Comparison of ENCODE assay signal across 1 cellular context in genomic region chr20:62303327-62304226, GRCh38.
TF ChIP-seq lines count a peak whose summit lies in the region.

No MANE protein-coding gene starts in this region.

TF ChIP-seq in HepG2, 621 proteins besides CTCF, POLR2A, EP300 and RAD21 (continued from another document and continues in another):
- TF ChIP-seq IKZF5 (CRISPR knock-in tag; IDR thresholded peaks at IDR 0.05) (no peak), ZNF784 (CRISPR knock-in tag; IDR thresholded peaks at IDR 0.05; ENCODE audit: borderline replicate concordance) (no peak), ZNF703 (CRISPR knock-in tag; IDR thresholded peaks at IDR 0.05; ENCODE audit: borderline replicate concordance) (0 out of 2 replicates have a peak, but pooled peaks have one; percentile 77), ATAD3A (CRISPR knock-in tag; IDR thresholded peaks at IDR 0.05) (no peak), THYN1 (CRISPR knock-in tag; IDR thresholded peaks at IDR 0.05; ENCODE audit: borderline replicate concordance, low read depth) (no peak), HDAC1 (CRISPR knock-in tag; IDR thresholded peaks at IDR 0.05) (peak; percentile 90), SNAPC4 (CRISPR knock-in tag; IDR thresholded peaks at IDR 0.05) (no peak), TOPORS (CRISPR knock-in tag; IDR thresholded peaks at IDR 0.05) (peak; percentile 58; the same call in 1 of the 2 replicates), NR2F6 (IDR thresholded peaks at IDR 0.05) (no peak), NR2F6 (CRISPR knock-in tag; IDR thresholded peaks at IDR 0.05) (peak; percentile 33; the same call in 1 of the 2 replicates), ZNF772 (CRISPR knock-in tag; IDR thresholded peaks at IDR 0.05) (peak; percentile 83), LCORL (IDR thresholded peaks at IDR 0.05) (no peak), LCORL (CRISPR knock-in tag; IDR thresholded peaks at IDR 0.05) (0 out of 2 replicates have a peak, but pooled peaks have one; percentile 32), SP5 (CRISPR knock-in tag; IDR thresholded peaks at IDR 0.05; ENCODE audit: borderline replicate concordance, low read depth) (peak; percentile 49; the same call in 1 of the 2 replicates), ZNF143 (CRISPR knock-in tag; IDR thresholded peaks at IDR 0.05) (peak; percentile 20; the same call in 1 of the 2 replicates), KDM2A (CRISPR knock-in tag; IDR thresholded peaks at IDR 0.05; ENCODE audit: borderline replicate concordance, low read depth) (peak; percentile 88; the same call in 1 of the 2 replicates), ZNF160 (CRISPR knock-in tag; IDR thresholded peaks at IDR 0.05) (peak; percentile 61; the same call in 1 of the 2 replicates), ZNF225 (CRISPR knock-in tag; IDR thresholded peaks at IDR 0.05) (peak; percentile 64; the same call in 1 of the 2 replicates), CCAR2 (optimal IDR thresholded peaks at IDR 0.05; ENCODE audit: low read depth, low read length) (no peak), PTBP1 (IDR thresholded peaks at IDR 0.05; ENCODE audit: low read depth, low read length, poor library complexity, severe bottlenecking) (no peak), ARNTL (CRISPR knock-in tag; IDR thresholded peaks at IDR 0.05) (no peak; the same call in 1 of the 2 replicates), NFYC (CRISPR knock-in tag; IDR thresholded peaks at IDR 0.05) (peak; percentile 26; the same call in 1 of the 2 replicates), GABPB1 (CRISPR knock-in tag; IDR thresholded peaks at IDR 0.05) (peak; percentile 70; the same call in 1 of the 2 replicates), TGIF2 (CRISPR knock-in tag; IDR thresholded peaks at IDR 0.05) (peak; percentile 53; the same call in 1 of the 2 replicates), BRCA1 (CRISPR knock-in tag; IDR thresholded peaks at IDR 0.05) (0 out of 2 replicates have a peak, but pooled peaks have one; percentile 57), PAX8 (CRISPR knock-in tag; IDR thresholded peaks at IDR 0.05; ENCODE audit: borderline replicate concordance) (0 out of 2 replicates have a peak, but pooled peaks have one; percentile 68), ARHGAP35 (CRISPR knock-in tag; IDR thresholded peaks at IDR 0.05; ENCODE audit: borderline replicate concordance) (peak; percentile 78), PLSCR1 (CRISPR knock-in tag; IDR thresholded peaks at IDR 0.05; ENCODE audit: borderline replicate concordance) (0 out of 2 replicates have a peak, but pooled peaks have one; percentile 59), ZNF598 (CRISPR knock-in tag; IDR thresholded peaks at IDR 0.05; ENCODE audit: borderline replicate concordance) (0 out of 2 replicates have a peak, but pooled peaks have one; percentile 15), SP140L (CRISPR knock-in tag; IDR thresholded peaks at IDR 0.05; ENCODE audit: borderline replicate concordance) (no peak), NFKBIZ (CRISPR knock-in tag; IDR thresholded peaks at IDR 0.05) (0 out of 2 replicates have a peak, but pooled peaks have one; percentile 22), ZBTB2 (CRISPR knock-in tag; IDR thresholded peaks at IDR 0.05; ENCODE audit: low read depth) (no peak; the same call in 1 of the 2 replicates), KLF9 (CRISPR knock-in tag; IDR thresholded peaks at IDR 0.05; ENCODE audit: low read depth) (peak; percentile 73; the same call in 1 of the 2 replicates), ARNT2 (CRISPR knock-in tag; IDR thresholded peaks at IDR 0.05; ENCODE audit: low read depth) (peak; percentile 53; the same call in 1 of the 2 replicates), ZNF773 (CRISPR knock-in tag; IDR thresholded peaks at IDR 0.05; ENCODE audit: borderline replicate concordance) (peak; percentile 70), ZNF781 (CRISPR knock-in tag; IDR thresholded peaks at IDR 0.05; ENCODE audit: borderline replicate concordance, not compliant biosample characterization) (peak; percentile 60), NFKB2 (CRISPR knock-in tag; IDR thresholded peaks at IDR 0.05; ENCODE audit: borderline replicate concordance) (peak; percentile 36; the same call in 1 of the 2 replicates), JUND (CRISPR knock-in tag; IDR thresholded peaks at IDR 0.05) (0 out of 2 replicates have a peak, but pooled peaks have one; percentile 13), FOXO1 (CRISPR knock-in tag; IDR thresholded peaks at IDR 0.05) (peak; percentile 32; the same call in 1 of the 2 replicates), AGO2 (optimal IDR thresholded peaks at IDR 0.05; ENCODE audit: low read depth, low read length) (peak; percentile 9), HMG20B (CRISPR knock-in tag; conservative IDR thresholded peaks at IDR 0.05) (no peak), EZH2 (conservative IDR thresholded peaks at IDR 0.05; ENCODE audit: low read depth, low read length) (no peak), ZBTB20 (CRISPR knock-in tag; IDR thresholded peaks at IDR 0.05; ENCODE audit: borderline replicate concordance, low read depth) (0 out of 2 replicates have a peak, but pooled peaks have one; percentile 17), FOXK1 (CRISPR knock-in tag; IDR thresholded peaks at IDR 0.05; ENCODE audit: borderline replicate concordance, low read depth) (0 out of 2 replicates have a peak, but pooled peaks have one; percentile 50), ZNF672 (CRISPR knock-in tag; IDR thresholded peaks at IDR 0.05) (no peak), NR2F2 (IDR thresholded peaks at IDR 0.05; ENCODE audit: borderline replicate concordance, low read depth) (peak; percentile 61; the same call in 1 of the 2 replicates), ZFP36L1 (CRISPR knock-in tag; IDR thresholded peaks at IDR 0.05) (no peak), HIVEP1 (CRISPR knock-in tag; IDR thresholded peaks at IDR 0.05) (peak; percentile 64)
- TF ChIP-seq, protein P1, sequence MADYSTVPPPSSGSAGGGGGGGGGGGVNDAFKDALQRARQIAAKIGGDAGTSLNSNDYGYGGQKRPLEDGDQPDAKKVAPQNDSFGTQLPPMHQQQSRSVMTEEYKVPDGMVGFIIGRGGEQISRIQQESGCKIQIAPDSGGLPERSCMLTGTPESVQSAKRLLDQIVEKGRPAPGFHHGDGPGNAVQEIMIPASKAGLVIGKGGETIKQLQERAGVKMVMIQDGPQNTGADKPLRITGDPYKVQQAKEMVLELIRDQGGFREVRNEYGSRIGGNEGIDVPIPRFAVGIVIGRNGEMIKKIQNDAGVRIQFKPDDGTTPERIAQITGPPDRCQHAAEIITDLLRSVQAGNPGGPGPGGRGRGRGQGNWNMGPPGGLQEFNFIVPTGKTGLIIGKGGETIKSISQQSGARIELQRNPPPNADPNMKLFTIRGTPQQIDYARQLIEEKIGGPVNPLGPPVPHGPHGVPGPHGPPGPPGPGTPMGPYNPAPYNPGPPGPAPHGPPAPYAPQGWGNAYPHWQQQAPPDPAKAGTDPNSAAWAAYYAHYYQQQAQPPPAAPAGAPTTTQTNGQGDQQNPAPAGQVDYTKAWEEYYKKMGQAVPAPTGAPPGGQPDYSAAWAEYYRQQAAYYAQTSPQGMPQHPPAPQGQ (CRISPR knock-in tag; IDR thresholded peaks at IDR 0.05; ENCODE audit: borderline replicate concordance), result no peak
- TF ChIP-seq, protein P2, sequence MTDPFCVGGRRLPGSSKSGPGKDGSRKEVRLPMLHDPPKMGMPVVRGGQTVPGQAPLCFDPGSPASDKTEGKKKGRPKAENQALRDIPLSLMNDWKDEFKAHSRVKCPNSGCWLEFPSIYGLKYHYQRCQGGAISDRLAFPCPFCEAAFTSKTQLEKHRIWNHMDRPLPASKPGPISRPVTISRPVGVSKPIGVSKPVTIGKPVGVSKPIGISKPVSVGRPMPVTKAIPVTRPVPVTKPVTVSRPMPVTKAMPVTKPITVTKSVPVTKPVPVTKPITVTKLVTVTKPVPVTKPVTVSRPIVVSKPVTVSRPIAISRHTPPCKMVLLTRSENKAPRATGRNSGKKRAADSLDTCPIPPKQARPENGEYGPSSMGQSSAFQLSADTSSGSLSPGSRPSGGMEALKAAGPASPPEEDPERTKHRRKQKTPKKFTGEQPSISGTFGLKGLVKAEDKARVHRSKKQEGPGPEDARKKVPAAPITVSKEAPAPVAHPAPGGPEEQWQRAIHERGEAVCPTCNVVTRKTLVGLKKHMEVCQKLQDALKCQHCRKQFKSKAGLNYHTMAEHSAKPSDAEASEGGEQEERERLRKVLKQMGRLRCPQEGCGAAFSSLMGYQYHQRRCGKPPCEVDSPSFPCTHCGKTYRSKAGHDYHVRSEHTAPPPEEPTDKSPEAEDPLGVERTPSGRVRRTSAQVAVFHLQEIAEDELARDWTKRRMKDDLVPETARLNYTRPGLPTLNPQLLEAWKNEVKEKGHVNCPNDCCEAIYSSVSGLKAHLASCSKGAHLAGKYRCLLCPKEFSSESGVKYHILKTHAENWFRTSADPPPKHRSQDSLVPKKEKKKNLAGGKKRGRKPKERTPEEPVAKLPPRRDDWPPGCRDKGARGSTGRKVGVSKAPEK (CRISPR knock-in tag; IDR thresholded peaks at IDR 0.05; ENCODE audit: borderline replicate concordance), result 0 out of 2 replicates have a peak, but pooled peaks have one; percentile 84
- TF ChIP-seq, protein P3, sequence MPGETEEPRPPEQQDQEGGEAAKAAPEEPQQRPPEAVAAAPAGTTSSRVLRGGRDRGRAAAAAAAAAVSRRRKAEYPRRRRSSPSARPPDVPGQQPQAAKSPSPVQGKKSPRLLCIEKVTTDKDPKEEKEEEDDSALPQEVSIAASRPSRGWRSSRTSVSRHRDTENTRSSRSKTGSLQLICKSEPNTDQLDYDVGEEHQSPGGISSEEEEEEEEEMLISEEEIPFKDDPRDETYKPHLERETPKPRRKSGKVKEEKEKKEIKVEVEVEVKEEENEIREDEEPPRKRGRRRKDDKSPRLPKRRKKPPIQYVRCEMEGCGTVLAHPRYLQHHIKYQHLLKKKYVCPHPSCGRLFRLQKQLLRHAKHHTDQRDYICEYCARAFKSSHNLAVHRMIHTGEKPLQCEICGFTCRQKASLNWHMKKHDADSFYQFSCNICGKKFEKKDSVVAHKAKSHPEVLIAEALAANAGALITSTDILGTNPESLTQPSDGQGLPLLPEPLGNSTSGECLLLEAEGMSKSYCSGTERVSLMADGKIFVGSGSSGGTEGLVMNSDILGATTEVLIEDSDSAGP (CRISPR knock-in tag; IDR thresholded peaks at IDR 0.05; ENCODE audit: borderline replicate concordance), result 0 out of 2 replicates have a peak, but pooled peaks have one; percentile 52
